ENCODE assay signal across 20 cellular contexts in genomic region chr19:2033825-2034159, GRCh38. TPM values are rescaled to one million over a fixed set of nuclear protein-coding genes. Genes with fewer than 3 reads are reported as not detected.
DNase-seq lines count a peak whose midpoint lies in the region; ATAC-seq, FAIRE-seq and TF ChIP-seq lines count a peak whose summit lies in the region.
"Had no signal": no experiment of that assay in that cellular context is flagged by ENCODE, and none has a peak within 500 bp of the region (broad histone marks: within the 10 kb centered on the region; RNA-seq: fewer than 3 reads in every experiment).

No MANE protein-coding gene starts in this region.

- TF ChIP-seq EP300 in sigmoid colon (IDR thresholded peaks at IDR 0.05): no peak

- TF ChIP-seq POLR2A in esophagus squamous epithelium (IDR thresholded peaks at IDR 0.05) (no peak), sigmoid colon (IDR thresholded peaks at IDR 0.05) (no peak)

- H3K36me3 ChIP-seq in esophagus squamous epithelium: peaks cover 6 to 14% (median 8%) of the 10 kb centered on the region in 3 donors
- H3K36me3 ChIP-seq in sigmoid colon: peaks cover 0 to 10% (median 7%) of the 10 kb centered on the region in 4 donors
- peaks cover 2 to 8% of the 10 kb centered on the region in 2 donors for H3K36me3 ChIP-seq in small intestine (ENCODE audit: control insufficient read depth in 2 of 2, insufficient read depth in 2 of 2, low read length in 2 of 2)

- no peak for FAIRE-seq in small intestine (lab: Jason Lieb, UNC)
- FAIRE-seq: colon, D721Med, endometrium, urothelium cell line had no signal

- H3K27ac ChIP-seq in esophagus squamous epithelium (peak overlapping the region; percentile 94 to 99 (median 98)), sigmoid colon (peak overlapping the region; percentile 90 to 95 (median 94)), small intestine (ENCODE audit: low read depth in 1 of 2, low read length in 1 of 2) (no peak overlapping the region)

- intact Hi-C loops in left ventricle myocardium superior (cut with micrococcal nuclease) (no loop called here), cardiac septum (cut with DNase I) (loop anchor here (2.0 kb wide), 1 partner anchor 27 kb away; no protein-coding TSS in a partner anchor), esophagus squamous epithelium (cut with DNase I) (no loop called here), sigmoid colon (cut with DNase I) (no loop called here)

- no peak for ATAC-seq in left ventricle myocardium superior
- ATAC-seq: activated naive CD4-positive, alpha-beta T cell treated with anti-CD3 and anti-CD28 coated beads, Interleukin-2, amount 50 U/mL, for 72 hours; stimulated activated naive B cell treated with anti-CD40 and anti-IgM and Interleukin-4, amounts not matched to agents 10 μg/mL and 1 μg/mL and 100 μg/mL, for 72 hours; T-cell had no signal

- TF ChIP-seq CTCF in esophagus squamous epithelium (IDR thresholded peaks at IDR 0.05) (no peak), sigmoid colon (IDR thresholded peaks at IDR 0.05) (no peak)

- DNase-seq in left ventricle myocardium superior (peak; percentile 23), cardiac septum (ENCODE audit: low spot score) (no peak), esophagus squamous epithelium (lab: John Stamatoyannopoulos, UW) (no peak), sigmoid colon (peak; percentile 66), NCI-H146 (lab: John Stamatoyannopoulos, UW) (no peak), SKM-1 (lab: John Stamatoyannopoulos, UW; ENCODE audit: unreplicated experiment) (no peak), ureter (ENCODE audit: low spot score) (no peak), small intestine (no peak)
- DNase-seq: activated CD4-positive, alpha-beta T cell treated with anti-CD3 and anti-CD28 coated beads for 48 hours; NCI-H1436; NCI-H526 treated with DMSO at 0.1 percent for 48 hours; SIG-M5; stimulated activated CD4-positive, alpha-beta T cell treated with anti-CD3 and anti-CD28 coated beads, Interleukin-1b, Interleukin-23, amount 100 ng/mL, for 48 hours; stimulated activated naive B cell treated with anti-CD40 and anti-IgM and Interleukin-4, amounts not matched to agents 10 μg/mL and 1 μg/mL and 100 μg/mL, for 72 hours; T-cell had no signal

- H3K4me3 ChIP-seq in esophagus squamous epithelium (no peak overlapping the region), sigmoid colon (no peak overlapping the region), small intestine (ENCODE audit: low read depth in 1 of 2, low read length in 2 of 2) (no peak overlapping the region)

- 20% methylated on average over 1 of the region's 9 CpGs; no CpG with 5 or more reads in 1 of the 2 donors for WGBS in esophagus squamous epithelium, 2 donors
- 70 to 76% methylated on average over 9 of the region's 9 CpGs for WGBS in sigmoid colon, 2 donors
- 66 to 79% (median 72%) methylated on average over 8 to 9 of the region's 9 CpGs for WGBS in small intestine, 3 donors

- H3K4me1 ChIP-seq in esophagus squamous epithelium (peaks cover 30 to 70% (median 46%) of the 10 kb centered on the region in 3 donors), sigmoid colon (peaks cover 0 to 65% (median 34%) of the 10 kb centered on the region in 4 donors), small intestine (ENCODE audit: control insufficient read depth in 2 of 2, insufficient read depth in 1 of 2, low read depth in 1 of 2, low read length in 1 of 2) (peaks cover 0 to 6% of the 10 kb centered on the region in 2 donors)

- H3K9me3 ChIP-seq in esophagus squamous epithelium (peaks cover 0 to 12% (median 11%) of the 10 kb centered on the region in 3 donors), sigmoid colon (peaks cover 0 to 3% (median 0%) of the 10 kb centered on the region in 4 donors), small intestine (ENCODE audit: control insufficient read depth, low read depth) (no peaks in the 10 kb centered on the region)

- H3K27me3 ChIP-seq in esophagus squamous epithelium (no peaks in the 10 kb centered on the region), sigmoid colon (no peaks in the 10 kb centered on the region), small intestine (ENCODE audit: control insufficient read depth in 2 of 2, insufficient read depth in 2 of 2, low read length in 2 of 2) (no peaks in the 10 kb centered on the region)

RNA-seq across cellular contexts. Expression of gene MKNK2, which starts 17.3 kb away (rescaled TPM):
- total RNA-seq in left ventricle myocardium superior: 272 TPM
- 122 TPM for total RNA-seq in cardiac septum
- total RNA-seq in esophagus squamous epithelium: 100 to 1,000 TPM; 147 to 300 (median 189) TPM
- total RNA-seq in sigmoid colon: 100 to 1,000 TPM in 3 of 4 donors, 10 to 100 TPM in 1; 83.1 to 124 (median 107) TPM
- polyA plus RNA-seq in sigmoid colon: 100 to 1,000 TPM; 121 to 157 (median 129) TPM
- total RNA-seq in ureter: 151 TPM
- 10 to 100 TPM; 47.6 to 97.7 (median 80.1) TPM for polyA plus RNA-seq in small intestine

RNA-seq across cellular contexts. Expression of gene BTBD2, which starts 18.3 kb away (rescaled TPM):
- total RNA-seq in left ventricle myocardium superior (65.6 TPM), cardiac septum (60.5 TPM), esophagus squamous epithelium (10 to 100 TPM; 42.3 to 79.0 (median 63.8) TPM), sigmoid colon (10 to 100 TPM; 43.8 to 82.8 (median 50.3) TPM), ureter (102 TPM)
- polyA plus RNA-seq in sigmoid colon (10 to 100 TPM; 31.9 to 58.7 (median 46.2) TPM), small intestine (10 to 100 TPM; 32.7 to 60.9 (median 45.2) TPM)

Comparison
In these comparisons a context has a peak if more than half of its experiments do, and no peak if none do; other contexts are left out.
1. DNase-seq: peak in left ventricle myocardium superior (single experiment) and sigmoid colon (single experiment); none in cardiac septum (single experiment), esophagus squamous epithelium (single experiment), NCI-H146 (single experiment), SKM-1 (single experiment), ureter (single experiment) and small intestine (single experiment).
2. H3K27ac ChIP-seq: peak in esophagus squamous epithelium (4 of 4) and sigmoid colon (4 of 4); none in small intestine (0 of 2).